In the genomic region with DNA sequence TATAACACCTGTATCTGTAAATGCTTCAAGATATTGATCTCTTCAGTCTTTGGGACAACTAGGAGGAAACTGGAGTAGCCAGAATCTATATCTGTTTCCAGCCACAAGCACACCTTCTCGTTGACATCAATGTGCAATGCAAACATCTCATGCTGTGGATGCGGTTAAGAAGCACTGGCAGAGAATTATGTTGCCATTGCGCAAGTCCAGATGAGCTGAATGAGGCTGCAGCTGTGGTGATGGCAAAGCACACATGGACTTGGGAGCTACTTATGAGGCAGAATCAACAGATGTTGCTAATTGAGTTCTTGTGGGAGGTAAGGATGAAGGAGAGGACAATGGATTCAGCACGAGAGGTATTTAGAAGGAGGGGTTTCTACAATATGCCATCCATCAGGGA, we compare ENCODE assay signal across 21 cellular contexts.
DNase-seq lines count a peak whose midpoint lies in the region; ATAC-seq, FAIRE-seq and TF ChIP-seq lines count a peak whose summit lies in the region.
"Had no signal": no experiment of that assay in that cellular context is flagged by ENCODE, and none has a peak within 500 bp of the region (broad histone marks: within the 10 kb centered on the region; RNA-seq: fewer than 3 reads in every experiment).

No MANE protein-coding gene starts in this region.

- no peak for TF ChIP-seq POLR2A in K562 (conservative IDR thresholded peaks at IDR 0.05)

- BruUV-seq in K562 (replicated peaks; lab: Mats Ljungman, UMichigan) = no TSS peak

- H2AK5ac ChIP-seq in neuronal stem cell (ENCODE audit: low read depth, low read length) = no peak overlapping the region

- H3K4me1 ChIP-seq in K562 (replicated peaks in 1 of 2; ENCODE audit: control insufficient read depth in 2 of 2, insufficient read depth in 2 of 2, low read length in 2 of 2) = no peaks in the 10 kb centered on the region; a peak in 1 of 5 replicates
- no peaks in the 10 kb centered on the region for H3K4me1 ChIP-seq in neuronal stem cell (ENCODE audit: control insufficient read depth in 2 of 2, insufficient read depth in 1 of 2, low read depth in 1 of 2, low read length in 2 of 2)
- H3K4me1 ChIP-seq: esophagus muscularis mucosa, pancreas, thyroid gland had no signal

- H2BK12ac ChIP-seq in neuronal stem cell (ENCODE audit: low read length) = no peak overlapping the region

- CTCF ChIA-PET in K562 (lab: Yijun Ruan, JAX; ENCODE audit: low intra/inter-chr PET ratio) = no interaction called here

- H2AFZ ChIP-seq in K562 (ENCODE audit: low read depth, low read length) (no peak overlapping the region), neuronal stem cell (ENCODE audit: low read length) (no peak overlapping the region)

- WGBS in K562 (ENCODE audit: insufficient coverage, low coverage, missing lambda C conversion rate) = 49% methylated on average over 4 of the region's 4 CpGs
- WGBS in neuronal stem cell (ENCODE audit: extremely low coverage in 2 of 2, insufficient read length in 2 of 2, insufficient replicate concordance in 1 of 2), 2 donors = no CpG with 5 or more reads among the region's 4 CpGs

- H4K91ac ChIP-seq in neuronal stem cell (ENCODE audit: low read depth, low read length, poor library complexity) = no peak overlapping the region

- ATAC-seq in K562 = no peak
- ATAC-seq in GM21529 (IDR thresholded peaks at IDR 0.05; ENCODE audit: unreplicated experiment) = no peak
- ATAC-seq in GM19324 (IDR thresholded peaks at IDR 0.05; ENCODE audit: low FRiP score, unreplicated experiment) = no peak
- ATAC-seq: left colon, Panc1, pancreas, SK-N-SH treated with all-trans-retinoic acid at 6 μM for 48 hours had no signal

- no peak overlapping the region for H3K14ac ChIP-seq in neuronal stem cell (ENCODE audit: low read length)

- no peaks in the 10 kb centered on the region for H3K79me2 ChIP-seq in K562 (ENCODE audit: control insufficient read depth, insufficient read depth, low read length)

- no peaks in the 10 kb centered on the region for H4K20me1 ChIP-seq in K562 (replicated peaks; ENCODE audit: control insufficient read depth, insufficient read depth, low read length)

- no peaks in the 10 kb centered on the region for H3K9me1 ChIP-seq in K562 (ENCODE audit: control insufficient read depth, insufficient read depth, low read length)

- no peak for TF ChIP-seq EP300 in K562 (IDR thresholded peaks at IDR 0.05; ENCODE audit: low read length)

- in situ Hi-C loops in K562 (cut with MboI) = no loop called here

- no peak for TF ChIP-seq CTCF in K562 (IDR thresholded peaks at IDR 0.05 in 2 of 3, conservative IDR thresholded peaks at IDR 0.05 in 1 of 3; ENCODE audit: insufficient read depth in 2 of 3, low read depth in 1 of 3, low read length in 3 of 3)

- no peak overlapping the region for H3K23ac ChIP-seq in neuronal stem cell (ENCODE audit: low read depth, low read length, poor library complexity)

- POLR2A ChIA-PET in K562 (lab: Yijun Ruan, JAX) = no interaction called here

- no peak overlapping the region for H3K4ac ChIP-seq in neuronal stem cell (ENCODE audit: low read length)

- no peaks in the 10 kb centered on the region for H3K9me3 ChIP-seq in K562 (replicated peaks; ENCODE audit: control insufficient read depth, insufficient read depth, low read depth, low read length)
- H3K9me3 ChIP-seq in neuronal stem cell (replicated peaks in 1 of 2; ENCODE audit: control insufficient read depth in 2 of 2, insufficient read depth in 1 of 2, low read depth in 1 of 2, low read length in 2 of 2) = no peaks in the 10 kb centered on the region
- H3K9me3 ChIP-seq: esophagus muscularis mucosa, pancreas, thyroid gland had no signal

- H3K9ac ChIP-seq in K562 (ENCODE audit: insufficient read depth in 1 of 2, low read depth in 2 of 2, low read length in 2 of 2) = no peak overlapping the region
- no peak overlapping the region for H3K9ac ChIP-seq in neuronal stem cell (ENCODE audit: low read depth, low read length, poor library complexity)

- no peak for FAIRE-seq in K562 (lab: Jason Lieb, UNC)
- FAIRE-seq: pancreas, TTC549 had no signal

- H2BK15ac ChIP-seq in neuronal stem cell (ENCODE audit: low read length) = no peak overlapping the region

- DNase-seq in EL (peak; percentile 52), LHCN-M2 (ENCODE audit: low read depth) (peak; percentile 72), K562 (ENCODE audit: extremely low read depth in 1 of 4, low spot score in 3 of 4) (no peak), neuronal stem cell (ENCODE audit: low spot score) (no peak), occipital lobe (lab: John Stamatoyannopoulos, UW) (no peak)
- DNase-seq: activated CD4-positive, alpha-beta T cell treated with anti-CD3 and anti-CD28 coated beads, Interleukin-2, amount 50 U/mL, for 1 hour; brain microvascular endothelial cell; CD4-positive, alpha-beta T cell; DND-41; left colon; NCI-H2029 treated with DMSO at 0.1 percent for 48 hours; NCI-H69; pancreas; thyroid gland had no signal

- peak overlapping the region; percentile 3 for H3K18ac ChIP-seq in neuronal stem cell (ENCODE audit: low read length)

- H2BK120ac ChIP-seq in neuronal stem cell (ENCODE audit: low read depth, low read length) = no peak overlapping the region

- H3K36me3 ChIP-seq in K562 (ENCODE audit: control insufficient read depth, insufficient read depth, low read length) (no peaks in the 10 kb centered on the region), neuronal stem cell (replicated peaks in 1 of 2; ENCODE audit: control insufficient read depth in 2 of 2, insufficient read depth in 2 of 2, low read length in 2 of 2) (no peaks in the 10 kb centered on the region)
- H3K36me3 ChIP-seq: brain microvascular endothelial cell, esophagus muscularis mucosa, pancreas, thyroid gland had no signal

- H3K79me1 ChIP-seq in neuronal stem cell (ENCODE audit: low read depth, low read length) = no peaks in the 10 kb centered on the region

- H3K27ac ChIP-seq in K562 (ENCODE audit: extremely low read depth, low read depth, low read length) = no peak overlapping the region
- no peak overlapping the region for H3K27ac ChIP-seq in neuronal stem cell (replicated peaks; ENCODE audit: low read length)
- H3K27ac ChIP-seq: brain microvascular endothelial cell, esophagus muscularis mucosa, pancreas, thyroid gland had no signal

- H3K27me3 ChIP-seq in K562 (ENCODE audit: control insufficient read depth in 2 of 2, insufficient read depth in 2 of 2, low read length in 2 of 2) = no peaks in the 10 kb centered on the region
- no peaks in the 10 kb centered on the region for H3K27me3 ChIP-seq in neuronal stem cell (ENCODE audit: control insufficient read depth in 3 of 3, insufficient read depth in 3 of 3, low read depth in 1 of 3, low read length in 3 of 3)
- H3K27me3 ChIP-seq: brain microvascular endothelial cell, esophagus muscularis mucosa, pancreas, thyroid gland had no signal

- no peak for TF ChIP-seq RAD21 in K562 (CRISPR knock-in tag; conservative IDR thresholded peaks at IDR 0.05 in 1 of 2, IDR thresholded peaks at IDR 0.05 in 1 of 2)

- no peak overlapping the region for H2BK5ac ChIP-seq in neuronal stem cell (ENCODE audit: low read length)

- no peak overlapping the region for H4K8ac ChIP-seq in neuronal stem cell (ENCODE audit: low read depth, low read length)

- H3K4me2 ChIP-seq in K562 (ENCODE audit: insufficient read depth, low read length) (no peak overlapping the region), neuronal stem cell (ENCODE audit: insufficient read depth, low read length, poor library complexity, severe bottlenecking) (no peak overlapping the region)
- H3K4me2 ChIP-seq: smooth muscle cell had no signal

- H3K4me3 ChIP-seq in K562 (no peak overlapping the region), neuronal stem cell (ENCODE audit: low read length in 2 of 2) (no peak overlapping the region)
- H3K4me3 ChIP-seq: esophagus muscularis mucosa, pancreas, smooth muscle cell, thyroid gland had no signal

- intact Hi-C loops in K562 (cut with micrococcal nuclease) = no loop called here

TF ChIP-seq in K562, 482 proteins besides CTCF, POLR2A, EP300 and RAD21:
- TF ChIP-seq CEBPG (CRISPR knock-in tag; IDR thresholded peaks at IDR 0.05) (peak; percentile 62), CEBPG (tag; conservative IDR thresholded peaks at IDR 0.05 in 1 of 2, IDR thresholded peaks at IDR 0.05 in 1 of 2) (peak; percentile 31 to 64; a peak in 2 of 4 replicates), JUN (IDR thresholded peaks at IDR 0.05; ENCODE audit: borderline replicate concordance, low read depth, low read length) (no peak), JUN (CRISPR knock-in tag; IDR thresholded peaks at IDR 0.05; ENCODE audit: borderline replicate concordance) (no peak), CEBPB (tag; IDR thresholded peaks at IDR 0.05) (peak; percentile 89)

Comparison
In these comparisons a context has a peak if more than half of its experiments do, and no peak if none do; other contexts are left out.
1. DNase-seq: peak in EL (single experiment) and LHCN-M2 (single experiment); none in K562 (0 of 4), neuronal stem cell (single experiment) and occipital lobe (single experiment).